In the genomic region with DNA sequence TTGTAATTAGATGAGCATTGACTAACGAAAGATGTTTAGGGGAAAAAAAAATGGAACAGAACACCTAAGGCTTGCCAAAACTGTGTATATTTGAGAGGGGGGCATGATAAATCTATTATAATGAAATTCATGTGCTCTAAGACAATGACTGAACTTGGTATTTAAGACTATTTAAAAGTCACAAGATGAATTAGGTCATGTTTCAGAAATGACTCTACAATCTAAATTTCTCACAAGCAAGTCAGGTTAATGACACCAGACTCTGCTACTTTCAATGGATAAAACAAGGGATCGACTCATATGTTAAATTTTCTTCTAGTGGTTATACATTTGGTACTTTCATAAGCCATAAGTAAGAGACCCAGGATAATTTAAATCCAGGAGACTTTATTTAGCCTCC, we compare ENCODE assay signal across 28 cellular contexts.
"Had no signal": no experiment of that assay in that cellular context is flagged by ENCODE, and none has a peak within 500 bp of the region (broad histone marks: within the 10 kb centered on the region; RNA-seq: fewer than 3 reads in every experiment).

No MANE protein-coding gene starts in this region.

- H3K36me3 ChIP-seq: ovary, upper lobe of left lung had no signal

- H3K4me1 ChIP-seq: body of pancreas, left lung, psoas muscle had no signal

- H3K27me3 Mint-ChIP-seq: activated naive CD8-positive, alpha-beta T cell treated with anti-CD3 and anti-CD28 coated beads, Interleukin-2, amount 50 U/mL, for 24 hours had no signal

- H3K4me3 ChIP-seq: body of pancreas, left lung, ovary, psoas muscle, right atrium auricular region, stomach, thoracic aorta, upper lobe of left lung had no signal

- DNase-seq: activated CD4-positive, alpha-beta T cell treated with anti-CD3 and anti-CD28 coated beads for 1 hour; activated CD4-positive, alpha-beta T cell treated with anti-CD3 and anti-CD28 coated beads, Interleukin-2, amount 50 U/mL, for 1 hour; activated CD8-positive, alpha-beta T cell treated with anti-CD3 and anti-CD28 coated beads, Interleukin-2, amount 10 ng/mL, durations not matched to agents 7 days and 5 days; activated gamma-delta T cell; activated naive CD4-positive, alpha-beta T cell treated with anti-CD3 and anti-CD28 coated beads, Interleukin-2, amount 50 U/mL, for 16 hours; activated naive CD8-positive, alpha-beta T cell treated with anti-CD3 and anti-CD28 coated beads, Interleukin-2, amount 50 U/mL, for 24 hours; anterior cingulate cortex; body of pancreas; caudate nucleus; dermis blood vessel endothelial cell; effector CD8-positive, alpha-beta T cell; erythroblast; foreskin melanocyte; hippocampal formation; kidney glomerular epithelial cell; left lung; midbrain; natural killer cell; ovary; psoas muscle; stimulated activated CD4-positive, alpha-beta T cell treated with anti-CD3 and anti-CD28 coated beads, Interleukin-1b, Interleukin-23, amount 100 ng/mL, for 48 hours; stomach; T-helper 9 cell; upper lobe of left lung had no signal

- H3K27ac Mint-ChIP-seq: activated CD8-positive, alpha-beta T cell treated with anti-CD3 and anti-CD28 coated beads, Interleukin-2, amount 10 ng/mL, durations not matched to agents 7 days and 5 days; activated naive CD8-positive, alpha-beta T cell treated with anti-CD3 and anti-CD28 coated beads, Interleukin-2, amount 50 U/mL, for 24 hours; activated T-helper 1 cell treated with anti-CD3 and anti-CD28 coated beads, Interleukin-12 subunit alpha, Interleukin-12 subunit beta, Interleukin-2, Interleukin-4 antibody, amounts not matched to agents 30 ng/mL and 10 ng/mL and 1 ng/mL, durations not matched to agents 14 hours and 24 hours and 36 hours; natural killer cell; stimulated activated effector memory CD8-positive, alpha-beta T cell treated with anti-CD3 and anti-CD28 coated beads, Interleukin-12 subunit alpha, Interleukin-12 subunit beta, amount 100 ng/mL, for 72 hours had no signal

- H3K9me3 Mint-ChIP-seq: activated naive CD8-positive, alpha-beta T cell treated with anti-CD3 and anti-CD28 coated beads, Interleukin-2, amount 50 U/mL, for 24 hours; activated T-helper 1 cell treated with anti-CD3 and anti-CD28 coated beads, Interleukin-12 subunit alpha, Interleukin-12 subunit beta, Interleukin-2, Interleukin-4 antibody, amounts not matched to agents 30 ng/mL and 10 ng/mL and 1 ng/mL, durations not matched to agents 14 hours and 24 hours and 36 hours; natural killer cell; stimulated activated effector memory CD8-positive, alpha-beta T cell treated with anti-CD3 and anti-CD28 coated beads, Interleukin-12 subunit alpha, Interleukin-12 subunit beta, amount 100 ng/mL, for 72 hours had no signal

- H3K36me3 Mint-ChIP-seq: natural killer cell; stimulated activated effector memory CD8-positive, alpha-beta T cell treated with anti-CD3 and anti-CD28 coated beads, Interleukin-12 subunit alpha, Interleukin-12 subunit beta, amount 100 ng/mL, for 72 hours had no signal

- H3K9me3 ChIP-seq: body of pancreas, left lung, ovary, psoas muscle, right atrium auricular region, stomach, thoracic aorta, upper lobe of left lung had no signal

- H3K4me3 Mint-ChIP-seq: activated CD8-positive, alpha-beta T cell treated with anti-CD3 and anti-CD28 coated beads, Interleukin-2, amount 10 ng/mL, durations not matched to agents 7 days and 5 days; activated naive CD8-positive, alpha-beta T cell treated with anti-CD3 and anti-CD28 coated beads, Interleukin-2, amount 50 U/mL, for 24 hours; activated T-helper 1 cell treated with anti-CD3 and anti-CD28 coated beads, Interleukin-12 subunit alpha, Interleukin-12 subunit beta, Interleukin-2, Interleukin-4 antibody, amounts not matched to agents 30 ng/mL and 10 ng/mL and 1 ng/mL, durations not matched to agents 14 hours and 24 hours and 36 hours; natural killer cell; stimulated activated effector memory CD8-positive, alpha-beta T cell treated with anti-CD3 and anti-CD28 coated beads, Interleukin-12 subunit alpha, Interleukin-12 subunit beta, amount 100 ng/mL, for 72 hours had no signal

- H3K27me3 ChIP-seq: body of pancreas, left lung, ovary, right atrium auricular region, stomach, upper lobe of left lung had no signal

- H3K4me1 Mint-ChIP-seq: activated naive CD8-positive, alpha-beta T cell treated with anti-CD3 and anti-CD28 coated beads, Interleukin-2, amount 50 U/mL, for 24 hours; natural killer cell; stimulated activated effector memory CD8-positive, alpha-beta T cell treated with anti-CD3 and anti-CD28 coated beads, Interleukin-12 subunit alpha, Interleukin-12 subunit beta, amount 100 ng/mL, for 72 hours had no signal

- H3K27ac ChIP-seq: body of pancreas, left lung, psoas muscle, thoracic aorta, upper lobe of left lung had no signal
